ENCODE assay signal across 1 cellular context in genomic region chr1:217965156-217965786, GRCh38.
TF ChIP-seq lines count a peak whose summit lies in the region.

No MANE protein-coding gene starts in this region.

TF ChIP-seq in GM23338, 12 proteins besides CTCF, POLR2A, EP300 and RAD21 (continued from another document):
- TF ChIP-seq ZNF462 (CRISPR knock-in tag; IDR thresholded peaks at IDR 0.05) (no peak), ZNF331 (CRISPR knock-in tag; IDR thresholded peaks at IDR 0.05; ENCODE audit: low read depth) (no peak), EZH2 (IDR thresholded peaks at IDR 0.05; ENCODE audit: low read depth, unreplicated experiment) (no peak), ZNF114 (CRISPR knock-in tag; IDR thresholded peaks at IDR 0.05) (no peak), NANOG (IDR thresholded peaks at IDR 0.05; ENCODE audit: borderline replicate concordance) (no peak), REST (IDR thresholded peaks at IDR 0.05; ENCODE audit: unreplicated experiment) (no peak), CREB1 (CRISPR knock-in tag; IDR thresholded peaks at IDR 0.05; ENCODE audit: low read depth) (no peak), POLR2AphosphoS5 (IDR thresholded peaks at IDR 0.05; ENCODE audit: low read depth) (no peak), EZH2phosphoT487 (IDR thresholded peaks at IDR 0.05; ENCODE audit: unreplicated experiment) (no peak), STAT1 (IDR thresholded peaks at IDR 0.05; ENCODE audit: unreplicated experiment) (no peak), JUNB (IDR thresholded peaks at IDR 0.05; ENCODE audit: unreplicated experiment) (no peak)
